ENCODE assay signal across 5 cellular contexts in genomic region chr21:15295875-15296274, GRCh38.
"Had no signal": no experiment of that assay in that cellular context is flagged by ENCODE, and none has a peak within 500 bp of the region (broad histone marks: within the 10 kb centered on the region; RNA-seq: fewer than 3 reads in every experiment).

No MANE protein-coding gene starts in this region.

- H3K4me3 ChIP-seq: GM23338 had no signal

- H3K9ac ChIP-seq: KMS-11 had no signal

- DNase-seq: H9, HCEC 1CT, KBM-7 had no signal

- H3K27ac ChIP-seq: KMS-11 had no signal

- H3K4me2 ChIP-seq: GM23338, KMS-11 had no signal

- H2AFZ ChIP-seq: GM23338 had no signal
